1 cellular context compared by ENCODE assay signal in genomic region chr7:108012499-108013430, GRCh38.
TF ChIP-seq lines count a peak whose summit lies in the region.

No MANE protein-coding gene starts in this region.

TF ChIP-seq in K562, 482 proteins besides CTCF, POLR2A, EP300 and RAD21 (continued from another document and continues in another):
- TF ChIP-seq PHB2 (IDR thresholded peaks at IDR 0.05; ENCODE audit: low read depth) (peak; percentile 75), ZNF561 (CRISPR knock-in tag; conservative IDR thresholded peaks at IDR 0.05) (no peak), ZNF140 (CRISPR knock-in tag; IDR thresholded peaks at IDR 0.05) (no peak), SPI1 (IDR thresholded peaks at IDR 0.05; ENCODE audit: borderline replicate concordance, low read depth, low read length) (no peak), ZNF277 (CRISPR knock-in tag; IDR thresholded peaks at IDR 0.05; ENCODE audit: borderline replicate concordance) (no peak), ZNF165 (CRISPR knock-in tag; IDR thresholded peaks at IDR 0.05; ENCODE audit: borderline replicate concordance) (no peak), LCOR (CRISPR knock-in tag; IDR thresholded peaks at IDR 0.05) (peak; percentile 97), ATF6 (CRISPR knock-in tag; IDR thresholded peaks at IDR 0.05) (0 out of 2 replicates have a peak, but pooled peaks have one; percentile 65), SP1 (CRISPR knock-in tag; IDR thresholded peaks at IDR 0.05) (no peak), RNF2 (IDR thresholded peaks at IDR 0.05) (peak; percentile 56), ZZZ3 (IDR thresholded peaks at IDR 0.05) (no peak), TCF7L2 (IDR thresholded peaks at IDR 0.05; ENCODE audit: low read depth, low read length) (no peak), NFXL1 (CRISPR knock-in tag; IDR thresholded peaks at IDR 0.05) (no peak), SMARCA4 (IDR thresholded peaks at IDR 0.05) (peak; percentile 98), ID3 (CRISPR knock-in tag; IDR thresholded peaks at IDR 0.05) (no peak), ID3 (tag; IDR thresholded peaks at IDR 0.05) (0 out of 2 replicates have a peak, but pooled peaks have one; percentile 34), OTX1 (CRISPR knock-in tag; IDR thresholded peaks at IDR 0.05) (peak; percentile 72; the same call in 1 of the 2 replicates), BHLHE40 (IDR thresholded peaks at IDR 0.05; ENCODE audit: low read length) (peak; percentile 91), BACH1 (tag; IDR thresholded peaks at IDR 0.05) (peak; percentile 100), BRF1 (IDR thresholded peaks at IDR 0.05; ENCODE audit: borderline replicate concordance, extremely low read depth, insufficient read length) (no peak), HLTF (IDR thresholded peaks at IDR 0.05) (0 out of 2 replicates have a peak, but pooled peaks have one; percentile 86), MAFK (IDR thresholded peaks at IDR 0.05; ENCODE audit: low read length) (peak; percentile 99), TAF9B (IDR thresholded peaks at IDR 0.05; ENCODE audit: partially characterized antibody) (peak; percentile 97), ZNF699 (CRISPR knock-in tag; IDR thresholded peaks at IDR 0.05; ENCODE audit: insufficient replicate concordance) (no peak), ZNF589 (CRISPR knock-in tag; IDR thresholded peaks at IDR 0.05; ENCODE audit: low read depth) (0 out of 2 replicates have a peak, but pooled peaks have one; percentile 51), LEF1 (IDR thresholded peaks at IDR 0.05) (peak; percentile 94), HDAC2 (IDR thresholded peaks at IDR 0.05) (peak; percentile 98), NCOA2 (IDR thresholded peaks at IDR 0.05; ENCODE audit: partially characterized antibody in 2 of 2) (peak; percentile 66 to 69), NFIC (IDR thresholded peaks at IDR 0.05) (peak; percentile 87), ZC3H8 (IDR thresholded peaks at IDR 0.05) (no peak), CCAR2 (IDR thresholded peaks at IDR 0.05; ENCODE audit: low read depth, low read length) (no peak), ZNF75A (CRISPR knock-in tag; IDR thresholded peaks at IDR 0.05) (no peak)
- TF ChIP-seq, protein P1, sequence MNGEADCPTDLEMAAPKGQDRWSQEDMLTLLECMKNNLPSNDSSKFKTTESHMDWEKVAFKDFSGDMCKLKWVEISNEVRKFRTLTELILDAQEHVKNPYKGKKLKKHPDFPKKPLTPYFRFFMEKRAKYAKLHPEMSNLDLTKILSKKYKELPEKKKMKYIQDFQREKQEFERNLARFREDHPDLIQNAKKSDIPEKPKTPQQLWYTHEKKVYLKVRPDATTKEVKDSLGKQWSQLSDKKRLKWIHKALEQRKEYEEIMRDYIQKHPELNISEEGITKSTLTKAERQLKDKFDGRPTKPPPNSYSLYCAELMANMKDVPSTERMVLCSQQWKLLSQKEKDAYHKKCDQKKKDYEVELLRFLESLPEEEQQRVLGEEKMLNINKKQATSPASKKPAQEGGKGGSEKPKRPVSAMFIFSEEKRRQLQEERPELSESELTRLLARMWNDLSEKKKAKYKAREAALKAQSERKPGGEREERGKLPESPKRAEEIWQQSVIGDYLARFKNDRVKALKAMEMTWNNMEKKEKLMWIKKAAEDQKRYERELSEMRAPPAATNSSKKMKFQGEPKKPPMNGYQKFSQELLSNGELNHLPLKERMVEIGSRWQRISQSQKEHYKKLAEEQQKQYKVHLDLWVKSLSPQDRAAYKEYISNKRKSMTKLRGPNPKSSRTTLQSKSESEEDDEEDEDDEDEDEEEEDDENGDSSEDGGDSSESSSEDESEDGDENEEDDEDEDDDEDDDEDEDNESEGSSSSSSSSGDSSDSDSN (IDR thresholded peaks at IDR 0.05; ENCODE audit: borderline replicate concordance in 1 of 2, low read depth in 2 of 2, low read length in 2 of 2), result no peak
- TF ChIP-seq, protein P2, sequence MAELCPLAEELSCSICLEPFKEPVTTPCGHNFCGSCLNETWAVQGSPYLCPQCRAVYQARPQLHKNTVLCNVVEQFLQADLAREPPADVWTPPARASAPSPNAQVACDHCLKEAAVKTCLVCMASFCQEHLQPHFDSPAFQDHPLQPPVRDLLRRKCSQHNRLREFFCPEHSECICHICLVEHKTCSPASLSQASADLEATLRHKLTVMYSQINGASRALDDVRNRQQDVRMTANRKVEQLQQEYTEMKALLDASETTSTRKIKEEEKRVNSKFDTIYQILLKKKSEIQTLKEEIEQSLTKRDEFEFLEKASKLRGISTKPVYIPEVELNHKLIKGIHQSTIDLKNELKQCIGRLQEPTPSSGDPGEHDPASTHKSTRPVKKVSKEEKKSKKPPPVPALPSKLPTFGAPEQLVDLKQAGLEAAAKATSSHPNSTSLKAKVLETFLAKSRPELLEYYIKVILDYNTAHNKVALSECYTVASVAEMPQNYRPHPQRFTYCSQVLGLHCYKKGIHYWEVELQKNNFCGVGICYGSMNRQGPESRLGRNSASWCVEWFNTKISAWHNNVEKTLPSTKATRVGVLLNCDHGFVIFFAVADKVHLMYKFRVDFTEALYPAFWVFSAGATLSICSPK (IDR thresholded peaks at IDR 0.05; ENCODE audit: borderline replicate concordance), result 0 out of 2 replicates have a peak, but pooled peaks have one; percentile 48
- TF ChIP-seq, protein P3, sequence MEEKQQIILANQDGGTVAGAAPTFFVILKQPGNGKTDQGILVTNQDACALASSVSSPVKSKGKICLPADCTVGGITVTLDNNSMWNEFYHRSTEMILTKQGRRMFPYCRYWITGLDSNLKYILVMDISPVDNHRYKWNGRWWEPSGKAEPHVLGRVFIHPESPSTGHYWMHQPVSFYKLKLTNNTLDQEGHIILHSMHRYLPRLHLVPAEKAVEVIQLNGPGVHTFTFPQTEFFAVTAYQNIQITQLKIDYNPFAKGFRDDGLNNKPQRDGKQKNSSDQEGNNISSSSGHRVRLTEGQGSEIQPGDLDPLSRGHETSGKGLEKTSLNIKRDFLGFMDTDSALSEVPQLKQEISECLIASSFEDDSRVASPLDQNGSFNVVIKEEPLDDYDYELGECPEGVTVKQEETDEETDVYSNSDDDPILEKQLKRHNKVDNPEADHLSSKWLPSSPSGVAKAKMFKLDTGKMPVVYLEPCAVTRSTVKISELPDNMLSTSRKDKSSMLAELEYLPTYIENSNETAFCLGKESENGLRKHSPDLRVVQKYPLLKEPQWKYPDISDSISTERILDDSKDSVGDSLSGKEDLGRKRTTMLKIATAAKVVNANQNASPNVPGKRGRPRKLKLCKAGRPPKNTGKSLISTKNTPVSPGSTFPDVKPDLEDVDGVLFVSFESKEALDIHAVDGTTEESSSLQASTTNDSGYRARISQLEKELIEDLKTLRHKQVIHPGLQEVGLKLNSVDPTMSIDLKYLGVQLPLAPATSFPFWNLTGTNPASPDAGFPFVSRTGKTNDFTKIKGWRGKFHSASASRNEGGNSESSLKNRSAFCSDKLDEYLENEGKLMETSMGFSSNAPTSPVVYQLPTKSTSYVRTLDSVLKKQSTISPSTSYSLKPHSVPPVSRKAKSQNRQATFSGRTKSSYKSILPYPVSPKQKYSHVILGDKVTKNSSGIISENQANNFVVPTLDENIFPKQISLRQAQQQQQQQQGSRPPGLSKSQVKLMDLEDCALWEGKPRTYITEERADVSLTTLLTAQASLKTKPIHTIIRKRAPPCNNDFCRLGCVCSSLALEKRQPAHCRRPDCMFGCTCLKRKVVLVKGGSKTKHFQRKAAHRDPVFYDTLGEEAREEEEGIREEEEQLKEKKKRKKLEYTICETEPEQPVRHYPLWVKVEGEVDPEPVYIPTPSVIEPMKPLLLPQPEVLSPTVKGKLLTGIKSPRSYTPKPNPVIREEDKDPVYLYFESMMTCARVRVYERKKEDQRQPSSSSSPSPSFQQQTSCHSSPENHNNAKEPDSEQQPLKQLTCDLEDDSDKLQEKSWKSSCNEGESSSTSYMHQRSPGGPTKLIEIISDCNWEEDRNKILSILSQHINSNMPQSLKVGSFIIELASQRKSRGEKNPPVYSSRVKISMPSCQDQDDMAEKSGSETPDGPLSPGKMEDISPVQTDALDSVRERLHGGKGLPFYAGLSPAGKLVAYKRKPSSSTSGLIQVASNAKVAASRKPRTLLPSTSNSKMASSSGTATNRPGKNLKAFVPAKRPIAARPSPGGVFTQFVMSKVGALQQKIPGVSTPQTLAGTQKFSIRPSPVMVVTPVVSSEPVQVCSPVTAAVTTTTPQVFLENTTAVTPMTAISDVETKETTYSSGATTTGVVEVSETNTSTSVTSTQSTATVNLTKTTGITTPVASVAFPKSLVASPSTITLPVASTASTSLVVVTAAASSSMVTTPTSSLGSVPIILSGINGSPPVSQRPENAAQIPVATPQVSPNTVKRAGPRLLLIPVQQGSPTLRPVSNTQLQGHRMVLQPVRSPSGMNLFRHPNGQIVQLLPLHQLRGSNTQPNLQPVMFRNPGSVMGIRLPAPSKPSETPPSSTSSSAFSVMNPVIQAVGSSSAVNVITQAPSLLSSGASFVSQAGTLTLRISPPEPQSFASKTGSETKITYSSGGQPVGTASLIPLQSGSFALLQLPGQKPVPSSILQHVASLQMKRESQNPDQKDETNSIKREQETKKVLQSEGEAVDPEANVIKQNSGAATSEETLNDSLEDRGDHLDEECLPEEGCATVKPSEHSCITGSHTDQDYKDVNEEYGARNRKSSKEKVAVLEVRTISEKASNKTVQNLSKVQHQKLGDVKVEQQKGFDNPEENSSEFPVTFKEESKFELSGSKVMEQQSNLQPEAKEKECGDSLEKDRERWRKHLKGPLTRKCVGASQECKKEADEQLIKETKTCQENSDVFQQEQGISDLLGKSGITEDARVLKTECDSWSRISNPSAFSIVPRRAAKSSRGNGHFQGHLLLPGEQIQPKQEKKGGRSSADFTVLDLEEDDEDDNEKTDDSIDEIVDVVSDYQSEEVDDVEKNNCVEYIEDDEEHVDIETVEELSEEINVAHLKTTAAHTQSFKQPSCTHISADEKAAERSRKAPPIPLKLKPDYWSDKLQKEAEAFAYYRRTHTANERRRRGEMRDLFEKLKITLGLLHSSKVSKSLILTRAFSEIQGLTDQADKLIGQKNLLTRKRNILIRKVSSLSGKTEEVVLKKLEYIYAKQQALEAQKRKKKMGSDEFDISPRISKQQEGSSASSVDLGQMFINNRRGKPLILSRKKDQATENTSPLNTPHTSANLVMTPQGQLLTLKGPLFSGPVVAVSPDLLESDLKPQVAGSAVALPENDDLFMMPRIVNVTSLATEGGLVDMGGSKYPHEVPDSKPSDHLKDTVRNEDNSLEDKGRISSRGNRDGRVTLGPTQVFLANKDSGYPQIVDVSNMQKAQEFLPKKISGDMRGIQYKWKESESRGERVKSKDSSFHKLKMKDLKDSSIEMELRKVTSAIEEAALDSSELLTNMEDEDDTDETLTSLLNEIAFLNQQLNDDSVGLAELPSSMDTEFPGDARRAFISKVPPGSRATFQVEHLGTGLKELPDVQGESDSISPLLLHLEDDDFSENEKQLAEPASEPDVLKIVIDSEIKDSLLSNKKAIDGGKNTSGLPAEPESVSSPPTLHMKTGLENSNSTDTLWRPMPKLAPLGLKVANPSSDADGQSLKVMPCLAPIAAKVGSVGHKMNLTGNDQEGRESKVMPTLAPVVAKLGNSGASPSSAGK (IDR thresholded peaks at IDR 0.05), result peak; percentile 36; the same call in 1 of the 2 replicates
